1 cellular context compared by ENCODE assay signal in the genomic region with DNA sequence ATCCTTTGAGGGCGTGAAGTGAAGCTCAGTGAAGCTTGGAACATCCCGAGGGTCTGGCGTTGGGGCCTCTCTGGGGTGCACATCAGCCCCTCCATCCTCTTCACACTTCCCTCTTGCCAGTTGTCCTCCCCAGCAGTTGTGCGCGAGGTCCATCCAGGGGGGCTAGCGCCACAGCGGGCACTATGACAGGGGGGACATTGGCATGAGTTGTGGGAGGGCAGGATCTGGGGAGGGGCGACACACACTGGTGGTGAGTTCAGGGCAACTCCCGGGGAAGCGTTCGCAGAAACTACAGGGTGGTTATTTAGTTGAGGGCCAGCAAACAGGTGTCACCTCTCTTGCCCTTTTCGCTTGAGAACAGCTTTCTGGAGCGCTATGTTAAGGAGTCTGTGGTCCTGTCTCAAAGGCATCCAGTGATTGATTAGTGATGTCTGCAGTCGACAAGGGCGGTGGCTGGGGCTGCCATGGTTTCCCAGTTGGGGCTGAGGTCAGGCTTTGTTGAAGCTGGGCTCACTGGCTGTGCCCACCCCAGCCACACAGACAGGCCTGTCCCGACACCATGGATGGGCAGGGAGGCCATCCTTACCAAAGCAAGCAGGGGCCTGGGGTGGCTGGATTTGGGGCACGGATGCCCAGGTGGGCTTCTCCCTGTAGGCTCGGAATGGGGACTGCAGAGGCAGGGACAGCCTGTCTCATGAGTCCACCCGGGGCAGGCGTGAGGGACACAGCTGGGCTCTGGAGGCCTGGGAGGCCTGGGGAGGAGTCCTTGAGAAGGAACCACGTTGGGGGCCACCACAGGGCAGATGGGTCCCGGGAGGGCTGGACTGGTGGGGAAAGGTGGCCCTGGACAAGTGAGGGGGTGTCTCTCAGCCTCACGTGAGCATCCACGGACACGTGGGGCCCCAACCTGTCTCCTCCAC.
TF ChIP-seq lines count a peak whose summit lies in the region.

No MANE protein-coding gene starts in this region.

TF ChIP-seq in K562, 482 proteins besides CTCF, POLR2A, EP300 and RAD21:
- TF ChIP-seq RHOXF2B (CRISPR knock-in tag; conservative IDR thresholded peaks at IDR 0.05): no peak
- peak; percentile 91 for TF ChIP-seq ZBTB17 (CRISPR knock-in tag; IDR thresholded peaks at IDR 0.05)
- peak; percentile 80; the same call in 1 of the 2 replicates for TF ChIP-seq ZNF23 (CRISPR knock-in tag; IDR thresholded peaks at IDR 0.05)
